21 cellular contexts compared by ENCODE assay signal in genomic region chr9:115888131-115888530, GRCh38.
"Had no signal": no experiment of that assay in that cellular context is flagged by ENCODE, and none has a peak within 500 bp of the region (broad histone marks: within the 10 kb centered on the region; RNA-seq: fewer than 3 reads in every experiment).

No MANE protein-coding gene starts in this region.

- H3K36me3 ChIP-seq: brain microvascular endothelial cell, cardiac muscle cell had no signal

- ATAC-seq: activated CD8-positive, alpha-beta T cell treated with anti-CD3 and anti-CD28 coated beads, Interleukin-2, amount 10 ng/mL, durations not matched to agents 7 days and 5 days; WTC11 had no signal

- H3K27me3 ChIP-seq: brain microvascular endothelial cell, cardiac muscle cell had no signal

- H3K4me3 ChIP-seq: cardiac muscle cell had no signal

- H3K27ac ChIP-seq: brain microvascular endothelial cell, cardiac muscle cell had no signal

- DNase-seq: activated CD4-positive, alpha-beta T cell treated with anti-CD3 and anti-CD28 coated beads for 48 hours; activated CD4-positive, alpha-beta T cell treated with anti-CD3 and anti-CD28 coated beads, Interleukin-2, amount 50 U/mL, for 4 hours; activated CD4-positive, CD25-positive, alpha-beta regulatory T cell treated with anti-CD3 and anti-CD28 coated beads, Interleukin-2, amount 50 U/mL, for 72 hours; activated CD8-positive, alpha-beta memory T cell treated with anti-CD3 and anti-CD28 coated beads, Interleukin-2, amount 50 U/mL, for 48 hours; activated CD8-positive, alpha-beta T cell treated with anti-CD3 and anti-CD28 coated beads, Interleukin-2, amount 10 ng/mL, durations not matched to agents 7 days and 5 days; activated effector memory CD4-positive, alpha-beta T cell treated with anti-CD3 and anti-CD28 coated beads, Interleukin-2, amount 50 U/mL, for 16 hours; activated naive CD4-positive, alpha-beta T cell treated with anti-CD3 and anti-CD28 coated beads for 36 hours; activated naive CD8-positive, alpha-beta T cell treated with anti-CD3 and anti-CD28 coated beads for 36 hours; activated T-cell treated with anti-CD3 and anti-CD28 coated beads, Interleukin-2, amount 50 U/mL, for 1 hour; brain microvascular endothelial cell; MM.1S; NCI-H146; NCI-H187 treated with DMSO at 0.1 percent for 48 hours; NCI-H345; NCI-H510A; NCI-H526 treated with DMSO at 0.1 percent for 48 hours; NK-92 treated with Interleukin-12 subunit alpha and Interleukin-12 subunit beta, amount 100 ng/mL, for 24 hours; OCI-M1; SHP77 treated with DMSO at 0.1 percent for 48 hours had no signal
